17 cellular contexts compared by ENCODE assay signal in genomic region chrX:134241960-134242619, GRCh38. TPM values are rescaled to one million over a fixed set of nuclear protein-coding genes. Genes with fewer than 3 reads are reported as not detected.
"Had no signal": no experiment of that assay in that cellular context is flagged by ENCODE, and none has a peak within 500 bp of the region (broad histone marks: within the 10 kb centered on the region; RNA-seq: fewer than 3 reads in every experiment).

No MANE protein-coding gene starts in this region.

- H3K4me3 ChIP-seq: coronary artery, gastroesophageal sphincter, heart left ventricle, psoas muscle had no signal

- H3K27ac ChIP-seq: coronary artery, gastroesophageal sphincter, heart left ventricle, psoas muscle had no signal

- H3K9me3 ChIP-seq: gastroesophageal sphincter, heart left ventricle, psoas muscle had no signal

- DNase-seq: activated B cell treated with CpG ODN at 0.5 μM for 24 hours; activated CD4-positive, alpha-beta T cell treated with anti-CD3 and anti-CD28 coated beads, Interleukin-2, amount 50 U/mL, for 1 hour; activated CD8-positive, alpha-beta memory T cell treated with anti-CD3 and anti-CD28 coated beads, Interleukin-2, amount 50 U/mL, for 48 hours; activated gamma-delta T cell; activated T-cell treated with anti-CD3 and anti-CD28 coated beads, Interleukin-2, amount 50 U/mL, for 72 hours; heart left ventricle; kidney; midbrain; psoas muscle; right cardiac atrium; stimulated activated CD4-positive, alpha-beta T cell treated with anti-CD3 and anti-CD28 coated beads, Interleukin-2, amount 100 ng/mL, for 24 hours; SW 1271 had no signal

- H3K36me3 ChIP-seq: gastroesophageal sphincter, heart left ventricle had no signal

- H3K4me1 ChIP-seq: gastroesophageal sphincter, heart left ventricle, psoas muscle had no signal

- H3K27me3 ChIP-seq: gastroesophageal sphincter had no signal

RNA-seq across cellular contexts. Expression of gene CCDC160, which starts 5.1 kb away (rescaled TPM):
- total RNA-seq: activated B cell treated with CpG ODN at 0.5 μM for 24 hours; activated T-cell treated with anti-CD3 and anti-CD28 coated beads, Interleukin-2, amount 50 U/mL, for 72 hours; cardiac septum; heart left ventricle; left lobe of liver; lung microvascular endothelial cell; right cardiac atrium had no signal
